ENCODE assay signal across 8 cellular contexts in the genomic region with DNA sequence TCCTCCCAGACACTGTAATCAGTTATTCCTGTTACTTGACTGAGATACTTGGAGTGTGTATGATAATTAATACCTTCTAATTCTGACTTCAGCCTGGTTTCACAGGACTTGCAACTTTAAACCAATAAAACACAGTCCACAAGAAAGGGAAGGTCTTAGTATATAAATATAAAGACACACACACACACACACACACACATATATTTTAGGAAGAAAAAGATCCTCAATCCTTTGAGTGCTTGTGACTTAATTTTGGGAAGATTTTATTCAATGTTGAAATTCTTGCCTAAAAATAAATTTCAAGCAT. TPM values are rescaled to one million over a fixed set of nuclear protein-coding genes. Genes with fewer than 3 reads are reported as not detected.
A peak's percentile ranks its signal among the peaks of the same experiment; 100 is the strongest.
DNase-seq lines count a peak whose midpoint lies in the region; ATAC-seq, FAIRE-seq and TF ChIP-seq lines count a peak whose summit lies in the region.

No MANE protein-coding gene starts in this region.

- H3K27me3 Mint-ChIP-seq in activated CD4-positive, alpha-beta T cell treated with anti-CD3 and anti-CD28 coated beads for 36 hours, result no peaks in the 10 kb centered on the region
- no peaks in the 10 kb centered on the region for H3K27me3 Mint-ChIP-seq in activated CD4-positive, alpha-beta memory T cell treated with anti-CD3 and anti-CD28 coated beads, Interleukin-2, amount 10 ng/mL, durations not matched to agents 7 days and 5 days

- H3K27ac ChIP-seq in kidney (ENCODE audit: low read depth in 2 of 2, low read length in 2 of 2), result peak overlapping the region; percentile 94 to 97
- H3K27ac ChIP-seq in temporal lobe (ENCODE audit: low read depth, low read length), result peak overlapping the region; percentile 93

- POLR2A ChIA-PET in activated CD4-positive, alpha-beta T cell treated with anti-CD3 and anti-CD28 coated beads for 36 hours (lab: Charles Lee), result no interaction called here
- POLR2A ChIA-PET in activated CD4-positive, alpha-beta memory T cell treated with anti-CD3 and anti-CD28 coated beads, Interleukin-2, amount 10 ng/mL, durations not matched to agents 7 days and 5 days (lab: Charles Lee), result interaction anchor here (0.8 to 6.5 kb wide), 4 partner anchors 15 to 634 kb away, joined by 3 to 51 read pairs (median 4); a partner anchor contains a TSS
- POLR2A ChIA-PET in HEK293T (lab: Yijun Ruan, JAX), result no interaction called here

- peak overlapping the region; percentile 92 for H3K27ac Mint-ChIP-seq in activated CD4-positive, alpha-beta T cell treated with anti-CD3 and anti-CD28 coated beads for 36 hours
- H3K27ac Mint-ChIP-seq in activated CD4-positive, alpha-beta memory T cell treated with anti-CD3 and anti-CD28 coated beads, Interleukin-2, amount 10 ng/mL, durations not matched to agents 7 days and 5 days, result peak overlapping the region; percentile 93

- H3K4me3 Mint-ChIP-seq in activated CD4-positive, alpha-beta T cell treated with anti-CD3 and anti-CD28 coated beads for 36 hours, result peak overlapping the region; percentile 99
- peak overlapping the region; percentile 98 for H3K4me3 Mint-ChIP-seq in activated CD4-positive, alpha-beta memory T cell treated with anti-CD3 and anti-CD28 coated beads, Interleukin-2, amount 10 ng/mL, durations not matched to agents 7 days and 5 days

- CTCF ChIA-PET in activated CD4-positive, alpha-beta T cell treated with anti-CD3 and anti-CD28 coated beads for 36 hours (lab: Charles Lee), result no interaction called here
- CTCF ChIA-PET in activated CD4-positive, alpha-beta memory T cell treated with anti-CD3 and anti-CD28 coated beads, Interleukin-2, amount 10 ng/mL, durations not matched to agents 7 days and 5 days (lab: Charles Lee), result interaction anchor here (1.5 to 1.6 kb wide), 3 partner anchors 17 to 178 kb away, joined by 4 to 6 read pairs (median 4); a partner anchor contains a TSS
- CTCF ChIA-PET in HEK293T (lab: Yijun Ruan, JAX), result no interaction called here

- peaks cover 11% of the 10 kb centered on the region for H3K36me3 Mint-ChIP-seq in activated CD4-positive, alpha-beta T cell treated with anti-CD3 and anti-CD28 coated beads for 36 hours (ENCODE audit: low read depth)
- H3K36me3 Mint-ChIP-seq in activated CD4-positive, alpha-beta memory T cell treated with anti-CD3 and anti-CD28 coated beads, Interleukin-2, amount 10 ng/mL, durations not matched to agents 7 days and 5 days (ENCODE audit: low read depth), result peaks cover 15% of the 10 kb centered on the region

- peaks cover 37% of the 10 kb centered on the region for H3K4me1 Mint-ChIP-seq in activated CD4-positive, alpha-beta T cell treated with anti-CD3 and anti-CD28 coated beads for 36 hours
- H3K4me1 Mint-ChIP-seq in activated CD4-positive, alpha-beta memory T cell treated with anti-CD3 and anti-CD28 coated beads, Interleukin-2, amount 10 ng/mL, durations not matched to agents 7 days and 5 days, result peaks cover 45% of the 10 kb centered on the region

- H3K9me3 ChIP-seq in kidney (ENCODE audit: control insufficient read depth in 1 of 2, low read length in 2 of 2), result no peaks in the 10 kb centered on the region

- DNase-seq in activated CD4-positive, alpha-beta T cell treated with anti-CD3 and anti-CD28 coated beads for 36 hours, result no peak
- no peak for DNase-seq in activated CD4-positive, alpha-beta T cell treated with anti-CD3 and anti-CD28 coated beads, Interleukin-2, amount 50 U/mL, for 4 hours
- no peak for DNase-seq in activated CD4-positive, alpha-beta memory T cell treated with anti-CD3 and anti-CD28 coated beads, Interleukin-2, amount 10 ng/mL, durations not matched to agents 7 days and 5 days
- DNase-seq in kidney, result no peak
- no peak for DNase-seq in activated CD4-positive, CD25-positive, alpha-beta regulatory T cell treated with anti-CD3 and anti-CD28 coated beads, Interleukin-2, amount 50 U/mL, for 72 hours
- no peak for DNase-seq in HEK293T (ENCODE audit: extremely low spot score)

- intact Hi-C loops in activated CD4-positive, alpha-beta T cell treated with anti-CD3 and anti-CD28 coated beads for 36 hours (cut with DNase I, micrococcal nuclease), result loop anchor here (1.0 to 10.0 kb wide), 5 partner anchors 15 to 1207 kb away; a partner anchor contains a TSS
- intact Hi-C loops in kidney (cut with DNase I), result no loop called here

- no peak for ATAC-seq in activated CD4-positive, alpha-beta T cell treated with anti-CD3 and anti-CD28 coated beads for 36 hours
- ATAC-seq in esophagus mucosa, result no peak

- peak overlapping the region; percentile 80 to 93 for H3K9ac ChIP-seq in kidney (ENCODE audit: low read length in 2 of 2)

- no peak for TF ChIP-seq CTCF in kidney (IDR thresholded peaks at IDR 0.05; ENCODE audit: borderline replicate concordance, extremely low read depth, insufficient read depth)

- H3K4me1 ChIP-seq in kidney (ENCODE audit: control insufficient read depth in 1 of 2, insufficient read depth in 1 of 2, low read depth in 1 of 2, low read length in 2 of 2), result peaks cover 6 to 11% of the 10 kb centered on the region in 2 donors

- no peak for FAIRE-seq in kidney (lab: Jason Lieb, UNC)

- H3K4me3 ChIP-seq in kidney (ENCODE audit: low read length in 2 of 2), result peak overlapping the region; percentile 63 to 65

- H3K36me3 ChIP-seq in kidney (ENCODE audit: control insufficient read depth in 1 of 2, insufficient read depth in 2 of 2, low read length in 2 of 2), result no peaks in the 10 kb centered on the region

- H3K9me3 Mint-ChIP-seq in activated CD4-positive, alpha-beta T cell treated with anti-CD3 and anti-CD28 coated beads for 36 hours (ENCODE audit: low read depth), result no peaks in the 10 kb centered on the region
- no peaks in the 10 kb centered on the region for H3K9me3 Mint-ChIP-seq in activated CD4-positive, alpha-beta memory T cell treated with anti-CD3 and anti-CD28 coated beads, Interleukin-2, amount 10 ng/mL, durations not matched to agents 7 days and 5 days

TF ChIP-seq in HEK293T, 16 proteins besides CTCF, POLR2A, EP300 and RAD21:
- TF ChIP-seq ZNF384 (IDR thresholded peaks at IDR 0.05) (no peak), ELF4 (IDR thresholded peaks at IDR 0.05) (no peak), LEF1 (IDR thresholded peaks at IDR 0.05; ENCODE audit: borderline replicate concordance) (no peak), FOXA1 (IDR thresholded peaks at IDR 0.05) (no peak), BHLHE40 (IDR thresholded peaks at IDR 0.05; ENCODE audit: borderline replicate concordance) (no peak), CTBP1 (IDR thresholded peaks at IDR 0.05; ENCODE audit: borderline replicate concordance) (no peak), L3MBTL2 (conservative IDR thresholded peaks at IDR 0.05) (no peak), FOXM1 (IDR thresholded peaks at IDR 0.05; ENCODE audit: borderline replicate concordance) (no peak), SP1 (IDR thresholded peaks at IDR 0.05) (no peak), TARDBP (IDR thresholded peaks at IDR 0.05) (no peak), HDGF (IDR thresholded peaks at IDR 0.05; ENCODE audit: borderline replicate concordance) (no peak), FOXK2 (IDR thresholded peaks at IDR 0.05) (no peak), NFRKB (IDR thresholded peaks at IDR 0.05) (no peak), ARNT (IDR thresholded peaks at IDR 0.05) (no peak), SUZ12 (IDR thresholded peaks at IDR 0.05) (no peak)
- TF ChIP-seq, protein P1, sequence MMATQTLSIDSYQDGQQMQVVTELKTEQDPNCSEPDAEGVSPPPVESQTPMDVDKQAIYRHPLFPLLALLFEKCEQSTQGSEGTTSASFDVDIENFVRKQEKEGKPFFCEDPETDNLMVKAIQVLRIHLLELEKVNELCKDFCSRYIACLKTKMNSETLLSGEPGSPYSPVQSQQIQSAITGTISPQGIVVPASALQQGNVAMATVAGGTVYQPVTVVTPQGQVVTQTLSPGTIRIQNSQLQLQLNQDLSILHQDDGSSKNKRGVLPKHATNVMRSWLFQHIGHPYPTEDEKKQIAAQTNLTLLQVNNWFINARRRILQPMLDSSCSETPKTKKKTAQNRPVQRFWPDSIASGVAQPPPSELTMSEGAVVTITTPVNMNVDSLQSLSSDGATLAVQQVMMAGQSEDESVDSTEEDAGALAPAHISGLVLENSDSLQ (IDR thresholded peaks at IDR 0.05), result no peak

RNA-seq across cellular contexts. Expression of a gene that starts 0.7 kb away (rescaled TPM):
- total RNA-seq in activated CD4-positive, alpha-beta T cell treated with anti-CD3 and anti-CD28 coated beads for 36 hours, result 10 to 100 TPM in 1 of 2 experiments, 1 to 10 TPM in 1; 9.0 to 11.7 TPM
- 10 to 100 TPM; 18.8 to 19.2 TPM for total RNA-seq in activated CD4-positive, alpha-beta memory T cell treated with anti-CD3 and anti-CD28 coated beads, Interleukin-2, amount 10 ng/mL, durations not matched to agents 7 days and 5 days
- total RNA-seq in kidney, result 25.0 TPM
- 17.4 TPM for polyA plus RNA-seq in kidney (ENCODE audit: insufficient read depth, low read depth, low replicate concordance)
- 24.1 TPM for total RNA-seq in temporal lobe
- total RNA-seq in esophagus mucosa, result 12.6 TPM
